ENCODE assay signal across 15 cellular contexts in the genomic region with DNA sequence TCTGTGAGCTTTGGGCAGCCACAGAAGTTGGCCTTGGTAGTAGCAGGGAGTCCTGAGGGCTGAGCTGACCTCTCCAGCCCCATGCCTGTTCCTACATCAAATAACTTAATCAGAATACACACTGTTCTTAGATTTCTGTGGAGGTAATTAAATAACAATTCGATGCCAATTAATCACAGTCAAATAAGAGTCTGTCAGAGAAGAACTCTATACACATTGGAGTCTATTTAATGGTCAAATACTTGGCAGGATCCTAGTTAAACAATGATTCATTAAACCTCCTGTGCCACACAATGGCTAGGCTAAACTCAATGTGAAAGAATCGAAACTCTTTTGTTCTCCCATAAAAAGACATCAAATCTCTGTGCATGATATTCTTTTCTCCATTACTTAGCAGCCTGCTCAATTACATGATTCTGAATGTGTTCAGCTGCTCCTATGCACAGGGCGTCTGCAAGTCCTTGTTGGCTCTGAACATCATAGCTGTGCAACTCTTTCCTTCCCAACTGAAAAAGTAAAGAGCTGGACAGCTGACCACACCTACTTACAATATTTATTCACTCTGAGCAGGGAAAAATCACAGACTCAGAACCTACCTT.
DNase-seq lines count a peak whose midpoint lies in the region; ATAC-seq and TF ChIP-seq lines count a peak whose summit lies in the region.
"Had no signal": no experiment of that assay in that cellular context is flagged by ENCODE, and none has a peak within 500 bp of the region (broad histone marks: within the 10 kb centered on the region; RNA-seq: fewer than 3 reads in every experiment).

No MANE protein-coding gene starts in this region.

- no peaks in the 10 kb centered on the region for H3K9me3 ChIP-seq in CD8-positive, alpha-beta T cell (ENCODE audit: low read length)
- no peaks in the 10 kb centered on the region for H3K9me3 ChIP-seq in PC-3 (ENCODE audit: low read length)
- H3K9me3 ChIP-seq in right cardiac atrium (ENCODE audit: control insufficient read depth, low read length): no peaks in the 10 kb centered on the region

- CTCF ChIA-PET in CD8-positive, alpha-beta T cell (lab: Charles Lee): interaction anchor here (1.1 kb wide), 1 partner anchor 62 kb away, joined by 4 read pairs; no protein-coding TSS in a partner anchor
- CTCF ChIA-PET in PC-3 (lab: Charles Lee): no interaction called here
- CTCF ChIA-PET in activated naive CD4-positive, alpha-beta T cell treated with anti-CD3 and anti-CD28 coated beads for 36 hours (lab: Charles Lee): no interaction called here

- no peaks in the 10 kb centered on the region for H3K4me1 ChIP-seq in CD8-positive, alpha-beta T cell (ENCODE audit: insufficient read depth, low read length)
- H3K4me1 ChIP-seq in PC-3 (ENCODE audit: insufficient read depth, low read length) (peaks cover 45% of the 10 kb centered on the region), right cardiac atrium (ENCODE audit: control insufficient read depth, insufficient read depth, low read length) (no peaks in the 10 kb centered on the region)

- no peaks in the 10 kb centered on the region for H3K4me1 Mint-ChIP-seq in CD8-positive, alpha-beta T cell (ENCODE audit: low read depth)
- H3K4me1 Mint-ChIP-seq in activated naive CD4-positive, alpha-beta T cell treated with anti-CD3 and anti-CD28 coated beads for 36 hours (ENCODE audit: low read depth): no peaks in the 10 kb centered on the region
- H3K4me1 Mint-ChIP-seq: activated T-helper 17 cell treated with anti-CD3 and anti-CD28 coated beads, Interleukin-2, amount 50 U/mL, for 72 hours had no signal

- no peaks in the 10 kb centered on the region for H3K79me2 ChIP-seq in PC-3 (ENCODE audit: low read length)

- no peaks in the 10 kb centered on the region for H4K20me1 ChIP-seq in PC-3 (ENCODE audit: low read length)

- peak overlapping the region; percentile 77 for H3K4me2 ChIP-seq in PC-3 (ENCODE audit: low read length)

- H3K36me3 ChIP-seq in CD8-positive, alpha-beta T cell (ENCODE audit: insufficient read depth, low read length): no peaks in the 10 kb centered on the region
- H3K36me3 ChIP-seq in PC-3 (ENCODE audit: low read depth, low read length): no peaks in the 10 kb centered on the region

- no peaks in the 10 kb centered on the region for H3F3A ChIP-seq in PC-3 (ENCODE audit: low read length, unreplicated experiment)

- intact Hi-C loops in CD8-positive, alpha-beta T cell (cut with DNase I, micrococcal nuclease): no loop called here
- intact Hi-C loops in PC-3 (cut with micrococcal nuclease) (loop anchor here (1.0 to 2.0 kb wide), 4 partner anchors 13 to 28 kb away; no protein-coding TSS in a partner anchor), right cardiac atrium (cut with DNase I) (no loop called here)
- intact Hi-C loops in activated naive CD4-positive, alpha-beta T cell treated with anti-CD3 and anti-CD28 coated beads for 36 hours (cut with micrococcal nuclease): no loop called here

- H3K36me3 Mint-ChIP-seq in CD8-positive, alpha-beta T cell: peaks cover 21% of the 10 kb centered on the region
- peaks cover 20% of the 10 kb centered on the region for H3K36me3 Mint-ChIP-seq in activated naive CD4-positive, alpha-beta T cell treated with anti-CD3 and anti-CD28 coated beads for 36 hours (ENCODE audit: low read depth)
- H3K36me3 Mint-ChIP-seq: brain had no signal

- peak overlapping the region; percentile 86 for H3K9ac ChIP-seq in PC-3 (ENCODE audit: low read length)

- peak overlapping the region; percentile 37 for H3K27ac Mint-ChIP-seq in CD8-positive, alpha-beta T cell
- no peak overlapping the region for H3K27ac Mint-ChIP-seq in activated naive CD4-positive, alpha-beta T cell treated with anti-CD3 and anti-CD28 coated beads for 36 hours
- H3K27ac Mint-ChIP-seq: activated T-helper 17 cell treated with anti-CD3 and anti-CD28 coated beads, Interleukin-2, amount 50 U/mL, for 72 hours had no signal

- H2AFZ ChIP-seq in PC-3 (ENCODE audit: low read length): 0 out of 2 replicates have a peak overlapping the region, but pooled peaks have one; percentile 44

- H3K4me3 Mint-ChIP-seq in CD8-positive, alpha-beta T cell: no peak overlapping the region
- no peak overlapping the region for H3K4me3 Mint-ChIP-seq in activated naive CD4-positive, alpha-beta T cell treated with anti-CD3 and anti-CD28 coated beads for 36 hours
- H3K4me3 Mint-ChIP-seq: activated T-helper 17 cell treated with anti-CD3 and anti-CD28 coated beads, Interleukin-2, amount 50 U/mL, for 72 hours; brain had no signal

- no peaks in the 10 kb centered on the region for H3K27me3 Mint-ChIP-seq in CD8-positive, alpha-beta T cell (ENCODE audit: low read depth)
- H3K27me3 Mint-ChIP-seq in activated naive CD4-positive, alpha-beta T cell treated with anti-CD3 and anti-CD28 coated beads for 36 hours (ENCODE audit: low read depth): no peaks in the 10 kb centered on the region
- H3K27me3 Mint-ChIP-seq: activated T-helper 17 cell treated with anti-CD3 and anti-CD28 coated beads, Interleukin-2, amount 50 U/mL, for 72 hours had no signal

- BruUV-seq in PC-3 (replicated peaks; lab: Mats Ljungman, UMichigan): TSS peak; percentile 49

- no peak overlapping the region for H3K27ac ChIP-seq in CD8-positive, alpha-beta T cell (ENCODE audit: low read depth, low read length)
- H3K27ac ChIP-seq in PC-3 (ENCODE audit: low read length): peak overlapping the region; percentile 98
- no peak overlapping the region for H3K27ac ChIP-seq in right cardiac atrium (ENCODE audit: low read length)

- POLR2A ChIA-PET in CD8-positive, alpha-beta T cell (lab: Charles Lee): interaction anchor here (0.5 kb wide), 1 partner anchor 108 kb away, joined by 3 read pairs; no protein-coding TSS in a partner anchor
- POLR2A ChIA-PET in PC-3 (lab: Charles Lee; ENCODE audit: unreplicated experiment): interaction anchor here (1.6 kb wide), 1 partner anchor 13 kb away, joined by 13 read pairs; no protein-coding TSS in a partner anchor

- no peak for DNase-seq in CD8-positive, alpha-beta T cell
- DNase-seq in NCI-H1105 (lab: John Stamatoyannopoulos, UW) (peak; percentile 2), PC-3 (peak; percentile 83), fibroblast of the aortic adventitia (ENCODE audit: low read depth) (peak; percentile 47), right cardiac atrium (no peak)
- no peak for DNase-seq in activated naive CD4-positive, alpha-beta T cell (lab: John Stamatoyannopoulos, UW)
- no peak for DNase-seq in activated CD4-positive, alpha-beta T cell treated with anti-CD3 and anti-CD28 coated beads, Interleukin-2, amount 50 U/mL, for 48 hours
- no peak for DNase-seq in activated naive CD4-positive, alpha-beta T cell treated with anti-CD3 and anti-CD28 coated beads for 36 hours
- DNase-seq: effector CD8-positive, alpha-beta T cell; kidney; NCI-H446; RPMI8226; T-helper 9 cell had no signal

- no peak for TF ChIP-seq CTCF in CD8-positive, alpha-beta T cell (IDR thresholded peaks at IDR 0.05)
- TF ChIP-seq CTCF in PC-3 (conservative IDR thresholded peaks at IDR 0.05; ENCODE audit: low read depth, low read length) (no peak), fibroblast of the aortic adventitia (IDR thresholded peaks at IDR 0.05; ENCODE audit: insufficient read depth, low read length) (no peak)

- no peak for ATAC-seq in CD8-positive, alpha-beta T cell
- ATAC-seq in PC-3 (peak; percentile 88), right cardiac atrium (no peak)
- ATAC-seq: activated T-helper 17 cell treated with anti-CD3 and anti-CD28 coated beads, Interleukin-2, amount 50 U/mL, for 72 hours had no signal

- no peaks in the 10 kb centered on the region for H3K9me3 Mint-ChIP-seq in CD8-positive, alpha-beta T cell
- H3K9me3 Mint-ChIP-seq in activated naive CD4-positive, alpha-beta T cell treated with anti-CD3 and anti-CD28 coated beads for 36 hours: no peaks in the 10 kb centered on the region
- H3K9me3 Mint-ChIP-seq: activated T-helper 17 cell treated with anti-CD3 and anti-CD28 coated beads, Interleukin-2, amount 50 U/mL, for 72 hours had no signal

- H3K9me2 ChIP-seq in PC-3 (replicated peaks; ENCODE audit: low read length): no peaks in the 10 kb centered on the region

- H3K27me3 ChIP-seq in CD8-positive, alpha-beta T cell (ENCODE audit: insufficient read depth, low read length): no peaks in the 10 kb centered on the region
- no peaks in the 10 kb centered on the region for H3K27me3 ChIP-seq in PC-3 (ENCODE audit: low read length)
- H3K27me3 ChIP-seq in right cardiac atrium (ENCODE audit: control insufficient read depth, insufficient read depth): no peaks in the 10 kb centered on the region

- H3K4me3 ChIP-seq in CD8-positive, alpha-beta T cell (ENCODE audit: low read depth, low read length): no peak overlapping the region
- H3K4me3 ChIP-seq in PC-3 (ENCODE audit: low read length) (peak overlapping the region; percentile 53), fibroblast of the aortic adventitia (ENCODE audit: low read depth, low read length) (no peak overlapping the region), right cardiac atrium (ENCODE audit: low read length) (no peak overlapping the region)

- 80% methylated on average over 3 of the region's 3 CpGs for WGBS in right cardiac atrium

Comparison
In these comparisons a context has a peak if more than half of its experiments do, and no peak if none do; other contexts are left out.
1. DNase-seq: peak in NCI-H1105 (single experiment), PC-3 (single experiment) and fibroblast of the aortic adventitia (single experiment); none in CD8-positive, alpha-beta T cell (0 of 7), activated naive CD4-positive, alpha-beta T cell (0 of 4), activated CD4-positive, alpha-beta T cell treated with anti-CD3 and anti-CD28 coated beads, Interleukin-2, amount 50 U/mL, for 48 hours (0 of 2), right cardiac atrium (0 of 3) and activated naive CD4-positive, alpha-beta T cell treated with anti-CD3 and anti-CD28 coated beads for 36 hours (single experiment).